ENCODE assay signal across 8 cellular contexts in the genomic region with DNA sequence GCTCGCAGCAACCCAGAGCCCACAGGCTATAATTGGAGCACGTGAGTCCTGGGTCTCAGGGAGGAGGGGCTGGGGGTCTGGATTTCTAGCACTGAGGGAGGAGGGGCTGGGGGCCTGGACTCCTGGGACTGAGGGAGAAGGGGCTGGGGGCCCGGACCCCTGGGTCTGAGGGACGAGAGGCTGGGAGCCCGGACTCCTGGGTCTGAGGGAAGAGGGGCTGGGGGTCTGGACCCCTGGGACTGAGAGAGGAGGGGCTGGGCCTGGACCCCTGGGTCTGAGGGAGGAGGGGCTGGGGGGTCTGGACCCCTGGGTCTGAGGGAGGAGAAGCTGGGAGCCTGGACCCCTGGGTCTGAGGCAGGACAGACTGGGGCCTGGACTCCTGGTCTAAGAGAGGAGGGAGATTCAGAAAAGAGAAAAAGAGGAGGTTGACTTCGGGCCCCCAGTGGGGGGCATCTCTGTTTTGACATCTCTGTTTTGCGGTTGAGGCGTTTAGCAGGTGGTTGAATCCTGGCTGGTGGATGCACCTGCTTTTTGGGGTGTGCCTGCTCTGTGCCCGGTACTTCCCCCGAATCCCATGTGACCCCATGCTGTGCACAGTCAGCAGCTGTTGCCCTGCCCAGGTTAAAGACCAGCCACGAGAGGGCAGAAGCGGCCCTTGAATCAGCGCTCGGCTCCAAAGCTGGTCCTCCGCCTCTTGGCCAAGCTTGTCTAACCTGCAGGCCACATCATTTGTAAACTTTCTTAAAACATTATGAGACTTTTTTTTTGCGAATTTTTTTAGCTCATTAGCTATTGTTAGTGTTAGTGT. TPM values are rescaled to one million over a fixed set of nuclear protein-coding genes. Genes with fewer than 3 reads are reported as not detected.
DNase-seq lines count a peak whose midpoint lies in the region; FAIRE-seq and TF ChIP-seq lines count a peak whose summit lies in the region.

No MANE protein-coding gene starts in this region.

- no peaks in the 10 kb centered on the region for H3K9me3 ChIP-seq in osteoblast (ENCODE audit: low read depth, low read length)

- no peak overlapping the region for H3K27ac Mint-ChIP-seq in type B pancreatic cell

- TF ChIP-seq POLR2A in H54 (IDR thresholded peaks at IDR 0.05; ENCODE audit: low read depth, low read length), result no peak

- peaks cover 94% of the 10 kb centered on the region for H3K36me3 ChIP-seq in osteoblast (ENCODE audit: insufficient read depth, low read length)

- H3K27ac ChIP-seq in osteoblast (ENCODE audit: low read depth, low read length), result no peak overlapping the region

- POLR2A ChIA-PET in GM10248 (lab: Yijun Ruan, JAX), result no interaction called here

- no peaks in the 10 kb centered on the region for H3K4me1 Mint-ChIP-seq in type B pancreatic cell (ENCODE audit: unreplicated experiment)

- FAIRE-seq in H54 (lab: Jason Lieb, UNC), result no peak

- CTCF ChIA-PET in GM10248 (lab: Yijun Ruan, JAX), result interaction anchor here (0.7 to 12.8 kb wide), 23 partner anchors 9 to 193 kb away, joined by 3 to 103 read pairs (median 4); partner anchors contain the start of gene BCAM

- H3K27me3 Mint-ChIP-seq in type B pancreatic cell, result no peaks in the 10 kb centered on the region

- peaks cover 28% of the 10 kb centered on the region for H4K20me1 ChIP-seq in osteoblast (ENCODE audit: insufficient read depth, low read length)

- peaks cover 50% of the 10 kb centered on the region for H3K36me3 Mint-ChIP-seq in type B pancreatic cell

- DNase-seq in GM10248 (ENCODE audit: extremely low spot score), result peak; percentile 87
- peak; percentile 24 for DNase-seq in H54 (ENCODE audit: insufficient read length, low spot score)
- peak; percentile 83 for DNase-seq in NCI-H2107 treated with DMSO at 0.1 percent for 48 hours (lab: John Stamatoyannopoulos, UW; ENCODE audit: unreplicated experiment)
- DNase-seq in activated CD8-positive, alpha-beta memory T cell treated with anti-CD3 and anti-CD28 coated beads, Interleukin-2, amount 50 U/mL, for 4 hours, result peak; percentile 62
- DNase-seq in fibroblast of gingiva (ENCODE audit: low read depth), result peak; percentile 43
- DNase-seq in osteoblast (ENCODE audit: insufficient read length, low spot score, missing footprints), result no peak
- DNase-seq in type B pancreatic cell (ENCODE audit: extremely low spot score, unreplicated experiment), result no peak
- DNase-seq in NCI-H524 treated with DMSO at 0.1 percent for 48 hours (lab: John Stamatoyannopoulos, UW), result no peak

- H2AFZ ChIP-seq in osteoblast (ENCODE audit: low read length), result no peak overlapping the region

- no peaks in the 10 kb centered on the region for H3K27me3 ChIP-seq in osteoblast (ENCODE audit: insufficient read depth, low read length)

- peaks cover 37% of the 10 kb centered on the region for H3K79me2 ChIP-seq in osteoblast (ENCODE audit: insufficient read depth, low read length)

- no peak overlapping the region for H3K4me2 ChIP-seq in osteoblast (ENCODE audit: insufficient read depth, low read length)

- TF ChIP-seq CTCF in GM10248 (IDR thresholded peaks at IDR 0.05; ENCODE audit: control extremely low read depth, extremely low read depth, low read depth, missing control alignments), result peak; percentile 92
- TF ChIP-seq CTCF in osteoblast (IDR thresholded peaks at IDR 0.05; ENCODE audit: extremely low read depth, low read depth, low read length), result peak; percentile 39
- TF ChIP-seq CTCF in type B pancreatic cell (conservative IDR thresholded peaks at IDR 0.05), result peak; percentile 65

- H3K9me3 Mint-ChIP-seq in type B pancreatic cell, result no peaks in the 10 kb centered on the region

- H3K4me3 Mint-ChIP-seq in type B pancreatic cell, result no peak overlapping the region

- no peaks in the 10 kb centered on the region for H3K4me1 ChIP-seq in osteoblast (ENCODE audit: insufficient read depth, low read length)

- no peak overlapping the region for H3K4me3 ChIP-seq in osteoblast (ENCODE audit: insufficient read depth, low read length)

RNA-seq across cellular contexts. Expression of gene PVR, which starts 10.5 kb away (rescaled TPM):
- 50.1 and 53.6 TPM in 2 replicates for total RNA-seq in osteoblast
- total RNA-seq in type B pancreatic cell (ENCODE audit: low replicate concordance), result 29.7 and 38.6 TPM in 2 replicates

RNA-seq across cellular contexts. Expression of gene CEACAM19, which starts 17.1 kb away (rescaled TPM):
- 0.72 and 1.2 TPM in 2 replicates for total RNA-seq in osteoblast
- 6.1 and 6.3 TPM in 2 replicates for total RNA-seq in type B pancreatic cell (ENCODE audit: low replicate concordance)

RNA-seq across cellular contexts. Expression of gene IGSF23, which starts 40.8 kb away (rescaled TPM):
- total RNA-seq in osteoblast (not detected in 2 replicates), type B pancreatic cell (ENCODE audit: low replicate concordance) (0.93 TPM in 1 of 2 replicates, not detected in the other)

RNA-seq across cellular contexts. Expression of gene CEACAM16, which starts 44.8 kb away (rescaled TPM):
- under 0.01 TPM in 1 of 2 replicates, not detected in the other for total RNA-seq in osteoblast
- not detected in 2 replicates for total RNA-seq in type B pancreatic cell (ENCODE audit: low replicate concordance)

Comparison
In these comparisons a context has a peak if more than half of its experiments do, and no peak if none do; other contexts are left out.
1. DNase-seq: peak in GM10248 (single experiment), H54 (single experiment), NCI-H2107 treated with DMSO at 0.1 percent for 48 hours (single experiment), activated CD8-positive, alpha-beta memory T cell treated with anti-CD3 and anti-CD28 coated beads, Interleukin-2, amount 50 U/mL, for 4 hours (single experiment) and fibroblast of gingiva (single experiment); none in osteoblast (single experiment), type B pancreatic cell (single experiment) and NCI-H524 treated with DMSO at 0.1 percent for 48 hours (single experiment).
2. CTCF ChIP-seq: peak in every context shown above with its lines; median percentile 92 in GM10248; 65 in type B pancreatic cell; 39 in osteoblast.